16 cellular contexts compared by ENCODE assay signal in genomic region chr2:128501022-128501690, GRCh38.
DNase-seq lines count a peak whose midpoint lies in the region; ATAC-seq and TF ChIP-seq lines count a peak whose summit lies in the region.
"Had no signal": no experiment of that assay in that cellular context is flagged by ENCODE, and none has a peak within 500 bp of the region (broad histone marks: within the 10 kb centered on the region; RNA-seq: fewer than 3 reads in every experiment).

No MANE protein-coding gene starts in this region.

- intact Hi-C loops in sciatic nerve (cut with DNase I) = no loop called here

- peak overlapping the region in 3 of 11 experiments; percentile 6 to 8 (median 7); a peak in 2 of 22 replicates for H3K9ac ChIP-seq in BLaER1 treated with 17β-estradiol and CSF1 and Interleukin-3, amounts not matched to agents 10 nM and 100 nM

- H3K27ac Mint-ChIP-seq in HFFc6 = no peak overlapping the region

- peak overlapping the region in 9 of 11 experiments; percentile 26 to 95 (median 78); a peak in 16 of 22 replicates for H3K4me2 ChIP-seq in BLaER1 treated with 17β-estradiol and CSF1 and Interleukin-3, amounts not matched to agents 10 nM and 100 nM

- no peak for ATAC-seq in sciatic nerve
- ATAC-seq: GM12878, Panc1, Right ventricle myocardium inferior had no signal

- TF ChIP-seq CTCF in HFFc6 (IDR thresholded peaks at IDR 0.05) = no peak

- peaks cover 0 to 19% (median 0%) of the 10 kb centered on the region in 11 experiments; a peak in 2 of 22 replicates for H3K27me3 ChIP-seq in BLaER1 treated with 17β-estradiol and CSF1 and Interleukin-3, amounts not matched to agents 10 nM and 100 nM
- no peaks in the 10 kb centered on the region for H3K27me3 ChIP-seq in H7 (ENCODE audit: control insufficient read depth, insufficient read depth, low read length)

- H3K27ac ChIP-seq in BLaER1 treated with 17β-estradiol and CSF1 and Interleukin-3, amounts not matched to agents 10 nM and 100 nM = peak overlapping the region in 3 of 11 experiments; percentile 14 to 24 (median 20); a peak in 2 of 22 replicates

- H3K4me1 ChIP-seq in BLaER1 treated with 17β-estradiol and CSF1 and Interleukin-3, amounts not matched to agents 10 nM and 100 nM = peaks cover 21 to 85% (median 75%) of the 10 kb centered on the region in 10 experiments; a peak in 19 of 20 replicates
- H3K4me1 ChIP-seq: Caco-2 had no signal

- no peaks in the 10 kb centered on the region for H3K36me3 Mint-ChIP-seq in HFFc6 (ENCODE audit: low read depth)

- H4K20me1 ChIP-seq in BLaER1 treated with 17β-estradiol and CSF1 and Interleukin-3, amounts not matched to agents 10 nM and 100 nM = peaks cover 0 to 23% (median 0%) of the 10 kb centered on the region in 11 experiments; a peak in 4 of 22 replicates

- no peak overlapping the region for H3K4me3 Mint-ChIP-seq in HFFc6

- peaks cover 29% of the 10 kb centered on the region for H3K27me3 Mint-ChIP-seq in HFFc6 (ENCODE audit: insufficient read depth)

- no peaks in the 10 kb centered on the region for H3K9me3 ChIP-seq in BLaER1 treated with 17β-estradiol and CSF1 and Interleukin-3, amounts not matched to agents 10 nM and 100 nM (replicated peaks in 1 of 11)
- H3K9me3 ChIP-seq: Caco-2 had no signal

- DNase-seq in H7 (peak; percentile 37), ecto neural progenitor cell (ENCODE audit: low spot score) (peak; percentile 34), sciatic nerve (ENCODE audit: low spot score) (peak; percentile 32), HFFc6 (no peak), NCI-H1694 treated with DMSO at 0.1 percent for 48 hours (lab: John Stamatoyannopoulos, UW) (no peak), nucleus accumbens (lab: John Stamatoyannopoulos, UW) (no peak)
- DNase-seq: Caco-2, KG1, NCI-H1105, NCI-H187, NCI-H226, NCI-H524 treated with DMSO at 0.1 percent for 48 hours had no signal

- H3K4me3 ChIP-seq in BLaER1 treated with 17β-estradiol and CSF1 and Interleukin-3, amounts not matched to agents 10 nM and 100 nM = no peak overlapping the region
- no peak overlapping the region for H3K4me3 ChIP-seq in H7 (ENCODE audit: insufficient read depth, low read depth, low read length)
- H3K4me3 ChIP-seq: GM12878 had no signal

- H3K9me3 Mint-ChIP-seq in HFFc6 = no peaks in the 10 kb centered on the region

- H3K36me3 ChIP-seq in BLaER1 treated with 17β-estradiol and CSF1 and Interleukin-3, amounts not matched to agents 10 nM and 100 nM = no peaks in the 10 kb centered on the region; a peak in 1 of 22 replicates
- no peaks in the 10 kb centered on the region for H3K36me3 ChIP-seq in H7 (replicated peaks; ENCODE audit: control insufficient read depth, insufficient read depth, low read length)

- H3K4me1 Mint-ChIP-seq in HFFc6 (ENCODE audit: low read depth) = no peaks in the 10 kb centered on the region

Comparison
In these comparisons a context has a peak if more than half of its experiments do, and no peak if none do; other contexts are left out.
1. DNase-seq: peak in H7 (single experiment), ecto neural progenitor cell (single experiment) and sciatic nerve (single experiment); none in HFFc6 (single experiment), NCI-H1694 treated with DMSO at 0.1 percent for 48 hours (single experiment) and nucleus accumbens (0 of 56).